In genomic region chr7:131371411-131371810, GRCh38 we compare ENCODE assay signal across 18 cellular contexts. TPM values are rescaled to one million over a fixed set of nuclear protein-coding genes. Genes with fewer than 3 reads are reported as not detected.
DNase-seq lines count a peak whose midpoint lies in the region; ATAC-seq and TF ChIP-seq lines count a peak whose summit lies in the region.
"Had no signal": no experiment of that assay in that cellular context is flagged by ENCODE, and none has a peak within 500 bp of the region (broad histone marks: within the 10 kb centered on the region; RNA-seq: fewer than 3 reads in every experiment).

No MANE protein-coding gene starts in this region.

- in situ Hi-C loops in IMR-90 (cut with MboI; ENCODE audit: low sequenced_read_pairs): no loop called here

- H3K9ac ChIP-seq in SK-N-SH (no peak overlapping the region), IMR-90 (ENCODE audit: low read depth, low read length) (no peak overlapping the region)
- H3K9ac ChIP-seq: KMS-11 had no signal

- H3K4me3 ChIP-seq in SK-N-SH (ENCODE audit: low read depth in 2 of 2, low read length in 1 of 2) (no peak overlapping the region), IMR-90 (ENCODE audit: insufficient read depth, low read depth, low read length) (no peak overlapping the region)

- H3K27ac Mint-ChIP-seq in T-helper 17 cell (no peak overlapping the region), immature natural killer cell (no peak overlapping the region)
- H3K27ac Mint-ChIP-seq in activated CD4-positive, alpha-beta T cell treated with anti-CD3 and anti-CD28 coated beads for 36 hours: no peak overlapping the region

- no peak for TF ChIP-seq RAD21 in SK-N-SH (IDR thresholded peaks at IDR 0.05; ENCODE audit: low read length)
- no peak for TF ChIP-seq RAD21 in IMR-90 (IDR thresholded peaks at IDR 0.05; ENCODE audit: low read length)

- H3K4me1 ChIP-seq in SK-N-SH (ENCODE audit: control insufficient read depth in 1 of 2, insufficient read depth in 2 of 2, low read depth in 1 of 2, low read length in 1 of 2) (peaks cover 9 to 22% of the 10 kb centered on the region in 2 experiments), IMR-90 (ENCODE audit: control insufficient read depth, insufficient read depth, low read length) (peaks cover 14% of the 10 kb centered on the region)
- H3K4me1 ChIP-seq: BE2C had no signal

- peaks cover 3% of the 10 kb centered on the region; the same call in 1 of the 2 replicates for H3K9me2 ChIP-seq in SK-N-SH

- H3K36me3 ChIP-seq in SK-N-SH (replicated peaks in 1 of 2; ENCODE audit: control insufficient read depth in 1 of 2, insufficient read depth in 2 of 2, low read length in 1 of 2) (peaks cover 4 to 17% of the 10 kb centered on the region in 2 experiments), IMR-90 (ENCODE audit: control insufficient read depth, insufficient read depth, low read length) (no peaks in the 10 kb centered on the region)
- H3K36me3 ChIP-seq: BE2C had no signal

- H3K4me3 Mint-ChIP-seq in T-helper 17 cell (peak overlapping the region; percentile 43), immature natural killer cell (peak overlapping the region in 3 of 5 donors; percentile 2 to 41 (median 14))
- H3K4me3 Mint-ChIP-seq in activated CD4-positive, alpha-beta T cell treated with anti-CD3 and anti-CD28 coated beads for 36 hours: no peak overlapping the region

- TF ChIP-seq POLR2A in IMR-90 (IDR thresholded peaks at IDR 0.05; ENCODE audit: low read depth, low read length): no peak
- no peak for TF ChIP-seq POLR2A in GM18505 (IDR thresholded peaks at IDR 0.05; ENCODE audit: borderline replicate concordance, extremely low read depth, insufficient read depth, insufficient read length)

- no peak overlapping the region for H2AK9ac ChIP-seq in IMR-90 (replicated peaks; ENCODE audit: low read depth, low read length, poor library complexity)

- no peak overlapping the region for H4K8ac ChIP-seq in IMR-90 (ENCODE audit: low read depth in 2 of 2, low read length in 2 of 2)

- ATAC-seq in SK-N-SH treated with all-trans-retinoic acid at 6 μM for 48 hours: no peak
- ATAC-seq in IMR-90 (ENCODE audit: low read depth): no peak
- no peak for ATAC-seq in T-helper 17 cell
- ATAC-seq in activated CD4-positive, alpha-beta T cell treated with anti-CD3 and anti-CD28 coated beads for 36 hours: no peak
- ATAC-seq in GM18505 (IDR thresholded peaks at IDR 0.05; ENCODE audit: unreplicated experiment): no peak
- ATAC-seq in HG03159 (IDR thresholded peaks at IDR 0.05; ENCODE audit: unreplicated experiment): no peak

- H2AFZ ChIP-seq in SK-N-SH (ENCODE audit: low read depth) (no peak overlapping the region), IMR-90 (replicated peaks; ENCODE audit: low read length, poor library complexity) (no peak overlapping the region)

- H3K36me3 Mint-ChIP-seq in T-helper 17 cell (ENCODE audit: low read depth): no peaks in the 10 kb centered on the region
- no peaks in the 10 kb centered on the region for H3K36me3 Mint-ChIP-seq in immature natural killer cell
- H3K36me3 Mint-ChIP-seq in activated CD4-positive, alpha-beta T cell treated with anti-CD3 and anti-CD28 coated beads for 36 hours (ENCODE audit: low read depth): peaks cover 4% of the 10 kb centered on the region

- H4K5ac ChIP-seq in IMR-90 (ENCODE audit: low read depth, low read length): no peak overlapping the region

- H3K79me2 ChIP-seq in SK-N-SH (ENCODE audit: insufficient read depth): peaks cover 94% of the 10 kb centered on the region

- peaks cover 78% of the 10 kb centered on the region for H4K20me1 ChIP-seq in SK-N-SH (ENCODE audit: insufficient read depth)
- H4K20me1 ChIP-seq in IMR-90 (ENCODE audit: insufficient read depth, low read length): peaks cover 56% of the 10 kb centered on the region

- intact Hi-C loops in IMR-90 (cut with micrococcal nuclease): no loop called here
- intact Hi-C loops in activated CD4-positive, alpha-beta T cell treated with anti-CD3 and anti-CD28 coated beads for 36 hours (cut with DNase I, micrococcal nuclease): no loop called here

- POLR2A ChIA-PET in SK-N-SH (lab: Yijun Ruan, JAX): no interaction called here
- POLR2A ChIA-PET in IMR-90 (lab: Charles Lee; ENCODE audit: unreplicated experiment): no interaction called here
- POLR2A ChIA-PET in activated CD4-positive, alpha-beta T cell treated with anti-CD3 and anti-CD28 coated beads for 36 hours (lab: Charles Lee): no interaction called here

- WGBS in SK-N-SH (ENCODE audit: low lambda C conversion rate): 93% methylated on average over 2 of the region's 2 CpGs
- 80% methylated on average over 1 of the region's 2 CpGs; no CpG with 5 or more reads in 1 of the 2 experiments for WGBS in IMR-90 (ENCODE audit: extremely low coverage in 2 of 2, insufficient read length in 1 of 2), 2 experiments

- H3K9me3 ChIP-seq in SK-N-SH: no peaks in the 10 kb centered on the region
- no peaks in the 10 kb centered on the region for H3K9me3 ChIP-seq in IMR-90 (ENCODE audit: control insufficient read depth, insufficient read depth, low read length)
- no peaks in the 10 kb centered on the region for H3K9me3 ChIP-seq in T-helper 17 cell (ENCODE audit: control insufficient read depth, low read length, poor library complexity, severe bottlenecking)
- H3K9me3 ChIP-seq: BE2C had no signal

- H2BK5ac ChIP-seq in IMR-90 (ENCODE audit: low read depth, low read length, poor library complexity, severe bottlenecking): no peak overlapping the region

- CTCF ChIA-PET in SK-N-SH (lab: Yijun Ruan, JAX): interaction anchor here (0.9 to 1.4 kb wide), 4 partner anchors 8 to 18 kb away, joined by 3 read pairs; no protein-coding TSS in a partner anchor
- CTCF ChIA-PET in IMR-90 (lab: Yijun Ruan, JAX): interaction anchor here (0.5 to 1.7 kb wide), 3 partner anchors 13 to 303 kb away, joined by 4 to 8 read pairs (median 4); no protein-coding TSS in a partner anchor
- CTCF ChIA-PET in activated CD4-positive, alpha-beta T cell treated with anti-CD3 and anti-CD28 coated beads for 36 hours (lab: Charles Lee): interaction anchor here (0.6 to 0.7 kb wide), 2 partner anchors 101 to 303 kb away, joined by 3 read pairs; no protein-coding TSS in a partner anchor

- no peak overlapping the region for H2BK120ac ChIP-seq in IMR-90 (ENCODE audit: low read depth, low read length)

- H3K56ac ChIP-seq in IMR-90 (ENCODE audit: extremely low read depth, insufficient read depth, low read length): no peak overlapping the region

- 0 out of 3 replicates have a peak overlapping the region, but pooled peaks have one; percentile 40 for H2BK15ac ChIP-seq in IMR-90 (ENCODE audit: low read depth, low read length)

- TF ChIP-seq CTCF in SK-N-SH (IDR thresholded peaks at IDR 0.05): no peak
- TF ChIP-seq CTCF in IMR-90 (conservative IDR thresholded peaks at IDR 0.05; ENCODE audit: low read depth, low read length): no peak

- no peak overlapping the region for H3K14ac ChIP-seq in IMR-90 (replicated peaks; ENCODE audit: low read depth, low read length)

- no peak for TF ChIP-seq EP300 in SK-N-SH (IDR thresholded peaks at IDR 0.05; ENCODE audit: borderline replicate concordance in 1 of 2, low read depth in 1 of 2, low read length in 1 of 2)

- H3K27me3 ChIP-seq in SK-N-SH (ENCODE audit: insufficient read depth) (no peaks in the 10 kb centered on the region), IMR-90 (ENCODE audit: control insufficient read depth, insufficient read depth, low read length) (no peaks in the 10 kb centered on the region)
- H3K27me3 ChIP-seq: BE2C had no signal

- H3K9me1 ChIP-seq in IMR-90 (ENCODE audit: insufficient read depth, low read length): peaks cover 4% of the 10 kb centered on the region

- H3K23ac ChIP-seq in IMR-90 (ENCODE audit: low read depth, low read length): no peak overlapping the region

- peak overlapping the region; percentile 44 to 56; a peak in 3 of 4 replicates for H3K27ac ChIP-seq in SK-N-SH (ENCODE audit: low read depth in 2 of 2, low read length in 1 of 2)
- H3K27ac ChIP-seq in IMR-90 (ENCODE audit: insufficient read depth, low read length): no peak overlapping the region
- H3K27ac ChIP-seq: KMS-11 had no signal

- no peak overlapping the region for H2BK20ac ChIP-seq in IMR-90 (ENCODE audit: low read depth, low read length)

- peaks cover 26% of the 10 kb centered on the region for H3F3A ChIP-seq in SK-N-SH (replicated peaks; ENCODE audit: insufficient read depth)

- peaks cover 21 to 49% of the 10 kb centered on the region in 2 experiments for H3K79me1 ChIP-seq in IMR-90 (ENCODE audit: low read depth in 1 of 2, low read length in 2 of 2)

- no peak overlapping the region for H3K18ac ChIP-seq in IMR-90 (ENCODE audit: low read depth, low read length)

- H4K91ac ChIP-seq in IMR-90 (ENCODE audit: insufficient read depth, low read depth, low read length): no peak overlapping the region; the same call in 1 of the 2 replicates

- H3K4me2 ChIP-seq in SK-N-SH: no peak overlapping the region
- H3K4me2 ChIP-seq in IMR-90 (ENCODE audit: low read depth, low read length): no peak overlapping the region

- DNase-seq in SK-N-SH (no peak), IMR-90 (no peak), T-helper 17 cell (no peak), immature natural killer cell (no peak)
- no peak for DNase-seq in activated CD4-positive, alpha-beta T cell treated with anti-CD3 and anti-CD28 coated beads for 36 hours
- DNase-seq: 8988T; BE2C; CD4-positive, CD25-positive, alpha-beta regulatory T cell; NCI-H1417 treated with DMSO at 0.1 percent for 48 hours; NCI-H2029 treated with DMSO at 0.1 percent for 48 hours; NCI-H2171 treated with DMSO at 0.1 percent for 48 hours; NCI-H446 treated with DMSO at 0.1 percent for 48 hours; NK-92 treated with Interleukin-12 subunit alpha and Interleukin-12 subunit beta, amount 100 ng/mL, for 24 hours; SIG-M5 had no signal

- dilution Hi-C loops in IMR-90 (cut with HindIII; ENCODE audit: low sequenced_read_pairs, unreplicated experiment): no loop called here

- no peaks in the 10 kb centered on the region for H3K27me3 Mint-ChIP-seq in T-helper 17 cell
- H3K27me3 Mint-ChIP-seq in immature natural killer cell (ENCODE audit: low read depth in 3 of 3): peaks cover 0 to 4% (median 2%) of the 10 kb centered on the region in 3 donors
- H3K27me3 Mint-ChIP-seq in activated CD4-positive, alpha-beta T cell treated with anti-CD3 and anti-CD28 coated beads for 36 hours: no peaks in the 10 kb centered on the region
- H3K27me3 Mint-ChIP-seq: CD4-positive, CD25-positive, alpha-beta regulatory T cell had no signal

- H3K4ac ChIP-seq in IMR-90 (ENCODE audit: low read depth, low read length): no peak overlapping the region

- H3K4me1 Mint-ChIP-seq in T-helper 17 cell (peaks cover 41% of the 10 kb centered on the region), immature natural killer cell (peaks cover 42 to 80% of the 10 kb centered on the region in 2 donors)
- peaks cover 63% of the 10 kb centered on the region for H3K4me1 Mint-ChIP-seq in activated CD4-positive, alpha-beta T cell treated with anti-CD3 and anti-CD28 coated beads for 36 hours

- H2AK5ac ChIP-seq in IMR-90 (ENCODE audit: low read depth, low read length): no peak overlapping the region

- H3K9me3 Mint-ChIP-seq in immature natural killer cell: no peaks in the 10 kb centered on the region
- peaks cover 5% of the 10 kb centered on the region for H3K9me3 Mint-ChIP-seq in activated CD4-positive, alpha-beta T cell treated with anti-CD3 and anti-CD28 coated beads for 36 hours (ENCODE audit: low read depth)
- H3K9me3 Mint-ChIP-seq: CD4-positive, CD25-positive, alpha-beta regulatory T cell had no signal

- BruUV-seq in IMR-90 (replicated peaks; lab: Mats Ljungman, UMichigan): no TSS peak

RNA-seq across cellular contexts. Expression of gene MKLN1, which starts 43.7 kb away (rescaled TPM):
- polyA plus RNA-seq in SK-N-SH (2012; rRNA removed) (11.0 and 16.1 TPM in 2 replicates), IMR-90 (2012; rRNA removed) (14.8 and 17.5 TPM in 2 replicates), immature natural killer cell (10 to 100 TPM; 10.8 to 26.6 (median 17.5) TPM)
- polyA plus RNA-seq in SK-N-SH (2012; cell fraction: cytosol; rRNA removed): 13.5 and 14.0 TPM in 2 replicates
- 21.1 and 29.9 TPM in 2 replicates for polyA plus RNA-seq in SK-N-SH (2012; cell fraction: nucleus; rRNA removed)
- total RNA-seq in IMR-90 (2012; rRNA removed) (52.0 and 65.8 TPM in 2 replicates), T-helper 17 cell (10 to 100 TPM; 46.5 to 51.1 TPM)
- 3.1 and 8.9 TPM in 2 replicates for polyA plus RNA-seq in IMR-90 (2012; cell fraction: cytosol; rRNA removed)
- polyA plus RNA-seq in IMR-90 (2012; cell fraction: nucleus; rRNA removed; ENCODE audit: low replicate concordance): 2.6 and 18.4 TPM in 2 replicates
- total RNA-seq in activated CD4-positive, alpha-beta T cell treated with anti-CD3 and anti-CD28 coated beads for 36 hours: 10 to 100 TPM; 40.1 to 42.9 TPM
